ENCODE assay signal across 8 cellular contexts in the genomic region with DNA sequence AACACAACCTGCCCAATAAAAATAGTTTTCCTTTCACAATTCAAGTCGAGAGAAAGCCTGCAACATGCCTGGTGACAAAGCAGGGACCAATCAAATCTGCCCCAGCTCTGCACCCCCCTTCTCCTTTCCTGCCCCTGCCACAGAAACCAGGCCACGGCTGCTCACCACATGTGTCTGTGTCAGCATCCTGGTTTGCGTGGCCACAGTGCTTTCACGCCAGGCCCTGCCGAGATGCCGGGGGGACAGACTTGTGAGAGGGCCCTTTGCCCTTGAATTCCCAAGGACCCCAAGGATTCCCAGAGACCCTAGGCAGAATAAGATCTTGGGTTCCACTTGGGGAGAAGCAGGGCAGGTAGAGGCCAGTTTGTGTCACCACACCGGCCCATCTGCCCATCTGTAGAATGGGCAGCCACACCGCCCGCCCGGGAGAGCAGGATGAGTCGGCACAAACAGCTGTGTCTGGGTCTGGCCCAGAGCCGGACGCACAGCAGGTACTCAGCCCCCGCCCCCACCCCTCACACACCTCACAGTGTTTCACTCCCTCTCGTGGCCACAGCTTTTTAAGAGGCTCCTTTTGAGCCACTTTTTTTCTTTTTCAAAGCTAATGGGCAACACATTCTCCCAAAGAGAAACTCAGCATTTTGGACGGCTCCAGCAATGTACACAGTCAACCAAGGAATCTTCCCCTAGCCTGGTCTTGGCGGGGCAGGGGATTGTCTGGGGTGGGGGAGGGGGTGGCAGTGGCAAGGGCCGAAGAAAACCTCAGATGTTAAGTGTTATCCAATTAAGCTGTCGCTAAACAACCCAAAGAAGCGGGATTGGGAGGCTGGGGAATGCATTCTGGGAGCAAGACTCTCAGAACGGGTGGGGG. TPM values are rescaled to one million over a fixed set of nuclear protein-coding genes. Genes with fewer than 3 reads are reported as not detected.
DNase-seq lines count a peak whose midpoint lies in the region; ATAC-seq lines count a peak whose summit lies in the region.

No MANE protein-coding gene starts in this region.

- no peak overlapping the region for H3K27ac ChIP-seq in aorta (ENCODE audit: low read depth in 1 of 2, low read length in 2 of 2)

- H3K9me3 ChIP-seq in aorta (ENCODE audit: control insufficient read depth, low read length) = peaks cover 4% of the 10 kb centered on the region

- ATAC-seq in aorta (ENCODE audit: low FRiP score) (no peak), GM19324 (IDR thresholded peaks at IDR 0.05; ENCODE audit: low FRiP score, unreplicated experiment) (no peak)

- peak overlapping the region; percentile 72 for H3K4me3 Mint-ChIP-seq in activated T-cell treated with anti-CD3 and anti-CD28 coated beads, Interleukin-2, amount 50 U/mL, for 24 hours

- peak; percentile 89 for DNase-seq in NCI-H82 (lab: John Stamatoyannopoulos, UW)
- DNase-seq in activated T-cell treated with anti-CD3 and anti-CD28 coated beads, Interleukin-2, amount 50 U/mL, for 24 hours = peak; percentile 85
- DNase-seq in islet precursor cell = peak; percentile 85
- DNase-seq in stimulated activated CD8-positive, alpha-beta memory T cell treated with anti-CD3 and anti-CD28 coated beads, Interleukin-2, amount 100 ng/mL, for 48 hours (ENCODE audit: low read depth in 2 of 2) = peak; percentile 62 to 77
- DNase-seq in NCI-H2029 (lab: John Stamatoyannopoulos, UW) = no peak
- no peak for DNase-seq in aorta
- DNase-seq in NCI-H446 (lab: John Stamatoyannopoulos, UW) = no peak

- peak overlapping the region; percentile 99 for H3K27ac Mint-ChIP-seq in activated T-cell treated with anti-CD3 and anti-CD28 coated beads, Interleukin-2, amount 50 U/mL, for 24 hours

- intact Hi-C loops in aorta (cut with DNase I) = no loop called here

- no peak overlapping the region for H3K4me3 ChIP-seq in aorta (ENCODE audit: low read length in 2 of 2)

- peaks cover 79% of the 10 kb centered on the region for H3K36me3 Mint-ChIP-seq in activated T-cell treated with anti-CD3 and anti-CD28 coated beads, Interleukin-2, amount 50 U/mL, for 24 hours (ENCODE audit: low read depth)

- H3K27me3 ChIP-seq in aorta (ENCODE audit: control insufficient read depth in 1 of 2, insufficient read depth in 2 of 2, low read length in 1 of 2) = no peaks in the 10 kb centered on the region

- no peaks in the 10 kb centered on the region for H3K9me3 Mint-ChIP-seq in activated T-cell treated with anti-CD3 and anti-CD28 coated beads, Interleukin-2, amount 50 U/mL, for 24 hours

- H3K4me1 Mint-ChIP-seq in activated T-cell treated with anti-CD3 and anti-CD28 coated beads, Interleukin-2, amount 50 U/mL, for 24 hours (ENCODE audit: low read depth) = peaks cover 97% of the 10 kb centered on the region

- H3K36me3 ChIP-seq in aorta (ENCODE audit: control insufficient read depth in 1 of 2, insufficient read depth in 2 of 2, low read length in 1 of 2) = no peaks in the 10 kb centered on the region

- H3K27me3 Mint-ChIP-seq in activated T-cell treated with anti-CD3 and anti-CD28 coated beads, Interleukin-2, amount 50 U/mL, for 24 hours = no peaks in the 10 kb centered on the region

- 56 to 68% methylated on average over 17 to 21 of the region's 21 CpGs for WGBS in aorta, 2 donors

- no peaks in the 10 kb centered on the region for H3K4me1 ChIP-seq in aorta (ENCODE audit: control insufficient read depth in 1 of 2, insufficient read depth in 2 of 2, low read length in 2 of 2)

RNA-seq across cellular contexts. Expression of a gene that starts 41.5 kb away (rescaled TPM):
- 1 to 10 TPM in 1 of 2 donors, under 1 TPM in 1; 0.58 to 1.3 TPM for total RNA-seq in aorta
- polyA plus RNA-seq in aorta = under 1 TPM in 1 of 2 donors, not detected in 1; 0.13 TPM

Comparison
In these comparisons a context has a peak if more than half of its experiments do, and no peak if none do; other contexts are left out.
1. DNase-seq: peak in NCI-H82 (single experiment), activated T-cell treated with anti-CD3 and anti-CD28 coated beads, Interleukin-2, amount 50 U/mL, for 24 hours (single experiment), islet precursor cell (single experiment) and stimulated activated CD8-positive, alpha-beta memory T cell treated with anti-CD3 and anti-CD28 coated beads, Interleukin-2, amount 100 ng/mL, for 48 hours (2 of 2); none in NCI-H2029 (single experiment), aorta (0 of 2) and NCI-H446 (0 of 2).